1 cellular context compared by ENCODE assay signal in the genomic region with DNA sequence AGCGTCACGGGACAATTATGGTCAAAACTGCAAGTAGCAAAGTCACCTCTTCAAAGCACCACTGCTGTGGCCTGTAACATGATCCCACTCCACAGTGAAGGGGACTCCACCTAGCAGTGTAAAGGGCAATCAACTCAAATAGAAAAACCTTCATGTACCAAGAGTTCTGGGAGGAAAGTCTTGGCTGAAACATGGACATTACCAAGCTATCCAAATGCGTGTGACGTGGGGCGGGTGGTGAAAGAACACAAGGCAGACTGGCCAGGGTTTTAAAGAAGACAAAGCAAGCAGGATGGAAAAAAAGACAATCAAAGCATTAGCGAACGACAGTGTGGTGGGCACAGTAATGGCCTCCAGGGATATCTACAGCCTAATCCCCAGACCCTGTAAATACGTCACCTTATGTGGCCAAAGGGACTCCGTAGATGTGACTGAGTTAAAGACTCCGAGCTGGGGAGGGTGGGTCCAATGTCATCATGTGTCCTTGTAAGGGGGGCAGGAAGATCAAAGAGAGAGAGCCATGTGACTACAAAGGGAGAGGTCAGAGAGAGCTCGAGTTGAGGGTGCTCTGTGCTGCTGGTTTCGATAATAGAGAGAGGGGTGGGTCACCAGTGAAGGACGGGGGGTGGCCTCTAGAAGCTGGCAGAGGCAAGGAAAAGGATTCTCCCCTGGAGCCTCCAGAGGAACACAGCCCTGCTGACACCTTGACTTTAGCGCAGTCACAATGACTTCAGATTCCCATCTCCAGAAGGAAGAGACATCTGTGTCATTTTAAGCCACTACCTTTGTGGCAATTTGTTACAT.
TF ChIP-seq lines count a peak whose summit lies in the region.

No MANE protein-coding gene starts in this region.

TF ChIP-seq in HepG2, 621 proteins besides CTCF, POLR2A, EP300 and RAD21 (continued from another document and continues in another):
- TF ChIP-seq, protein P1, sequence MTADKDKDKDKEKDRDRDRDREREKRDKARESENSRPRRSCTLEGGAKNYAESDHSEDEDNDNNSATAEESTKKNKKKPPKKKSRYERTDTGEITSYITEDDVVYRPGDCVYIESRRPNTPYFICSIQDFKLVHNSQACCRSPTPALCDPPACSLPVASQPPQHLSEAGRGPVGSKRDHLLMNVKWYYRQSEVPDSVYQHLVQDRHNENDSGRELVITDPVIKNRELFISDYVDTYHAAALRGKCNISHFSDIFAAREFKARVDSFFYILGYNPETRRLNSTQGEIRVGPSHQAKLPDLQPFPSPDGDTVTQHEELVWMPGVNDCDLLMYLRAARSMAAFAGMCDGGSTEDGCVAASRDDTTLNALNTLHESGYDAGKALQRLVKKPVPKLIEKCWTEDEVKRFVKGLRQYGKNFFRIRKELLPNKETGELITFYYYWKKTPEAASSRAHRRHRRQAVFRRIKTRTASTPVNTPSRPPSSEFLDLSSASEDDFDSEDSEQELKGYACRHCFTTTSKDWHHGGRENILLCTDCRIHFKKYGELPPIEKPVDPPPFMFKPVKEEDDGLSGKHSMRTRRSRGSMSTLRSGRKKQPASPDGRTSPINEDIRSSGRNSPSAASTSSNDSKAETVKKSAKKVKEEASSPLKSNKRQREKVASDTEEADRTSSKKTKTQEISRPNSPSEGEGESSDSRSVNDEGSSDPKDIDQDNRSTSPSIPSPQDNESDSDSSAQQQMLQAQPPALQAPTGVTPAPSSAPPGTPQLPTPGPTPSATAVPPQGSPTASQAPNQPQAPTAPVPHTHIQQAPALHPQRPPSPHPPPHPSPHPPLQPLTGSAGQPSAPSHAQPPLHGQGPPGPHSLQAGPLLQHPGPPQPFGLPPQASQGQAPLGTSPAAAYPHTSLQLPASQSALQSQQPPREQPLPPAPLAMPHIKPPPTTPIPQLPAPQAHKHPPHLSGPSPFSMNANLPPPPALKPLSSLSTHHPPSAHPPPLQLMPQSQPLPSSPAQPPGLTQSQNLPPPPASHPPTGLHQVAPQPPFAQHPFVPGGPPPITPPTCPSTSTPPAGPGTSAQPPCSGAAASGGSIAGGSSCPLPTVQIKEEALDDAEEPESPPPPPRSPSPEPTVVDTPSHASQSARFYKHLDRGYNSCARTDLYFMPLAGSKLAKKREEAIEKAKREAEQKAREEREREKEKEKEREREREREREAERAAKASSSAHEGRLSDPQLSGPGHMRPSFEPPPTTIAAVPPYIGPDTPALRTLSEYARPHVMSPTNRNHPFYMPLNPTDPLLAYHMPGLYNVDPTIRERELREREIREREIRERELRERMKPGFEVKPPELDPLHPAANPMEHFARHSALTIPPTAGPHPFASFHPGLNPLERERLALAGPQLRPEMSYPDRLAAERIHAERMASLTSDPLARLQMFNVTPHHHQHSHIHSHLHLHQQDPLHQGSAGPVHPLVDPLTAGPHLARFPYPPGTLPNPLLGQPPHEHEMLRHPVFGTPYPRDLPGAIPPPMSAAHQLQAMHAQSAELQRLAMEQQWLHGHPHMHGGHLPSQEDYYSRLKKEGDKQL (CRISPR knock-in tag; IDR thresholded peaks at IDR 0.05; ENCODE audit: low read depth): peak; percentile 72; the same call in 1 of the 2 replicates
- TF ChIP-seq SKI (IDR thresholded peaks at IDR 0.05; ENCODE audit: partially characterized antibody) (no peak), ZNF562 (CRISPR knock-in tag; IDR thresholded peaks at IDR 0.05; ENCODE audit: borderline replicate concordance) (no peak), MAFG (CRISPR knock-in tag; IDR thresholded peaks at IDR 0.05) (no peak), ADNP (CRISPR knock-in tag; IDR thresholded peaks at IDR 0.05) (no peak), HDAC1 (CRISPR knock-in tag; IDR thresholded peaks at IDR 0.05) (peak; percentile 88), ZNF607 (CRISPR knock-in tag; IDR thresholded peaks at IDR 0.05; ENCODE audit: borderline replicate concordance) (no peak), ZNF775 (CRISPR knock-in tag; IDR thresholded peaks at IDR 0.05; ENCODE audit: borderline replicate concordance) (no peak), MXD4 (CRISPR knock-in tag; IDR thresholded peaks at IDR 0.05) (0 out of 2 replicates have a peak, but pooled peaks have one; percentile 66), IKZF1 (IDR thresholded peaks at IDR 0.05) (no peak), ZIK1 (CRISPR knock-in tag; IDR thresholded peaks at IDR 0.05; ENCODE audit: borderline replicate concordance, low read depth) (no peak), POLR2AphosphoS2 (IDR thresholded peaks at IDR 0.05; ENCODE audit: low read depth, low read length) (no peak), NR1H2 (CRISPR knock-in tag; IDR thresholded peaks at IDR 0.05; ENCODE audit: borderline replicate concordance, low read depth) (no peak), SIX4 (CRISPR knock-in tag; IDR thresholded peaks at IDR 0.05) (peak; percentile 100), ZNF589 (CRISPR knock-in tag; conservative IDR thresholded peaks at IDR 0.05) (no peak), FOXA3 (CRISPR knock-in tag; IDR thresholded peaks at IDR 0.05) (peak; percentile 21; the same call in 1 of the 2 replicates), SNAI1 (CRISPR knock-in tag; IDR thresholded peaks at IDR 0.05; ENCODE audit: borderline replicate concordance) (no peak), KMT2A (CRISPR knock-in tag; IDR thresholded peaks at IDR 0.05) (peak; percentile 62; the same call in 1 of the 2 replicates), NFKBIZ (CRISPR knock-in tag; IDR thresholded peaks at IDR 0.05) (0 out of 2 replicates have a peak, but pooled peaks have one; percentile 4)
- TF ChIP-seq, protein P2, sequence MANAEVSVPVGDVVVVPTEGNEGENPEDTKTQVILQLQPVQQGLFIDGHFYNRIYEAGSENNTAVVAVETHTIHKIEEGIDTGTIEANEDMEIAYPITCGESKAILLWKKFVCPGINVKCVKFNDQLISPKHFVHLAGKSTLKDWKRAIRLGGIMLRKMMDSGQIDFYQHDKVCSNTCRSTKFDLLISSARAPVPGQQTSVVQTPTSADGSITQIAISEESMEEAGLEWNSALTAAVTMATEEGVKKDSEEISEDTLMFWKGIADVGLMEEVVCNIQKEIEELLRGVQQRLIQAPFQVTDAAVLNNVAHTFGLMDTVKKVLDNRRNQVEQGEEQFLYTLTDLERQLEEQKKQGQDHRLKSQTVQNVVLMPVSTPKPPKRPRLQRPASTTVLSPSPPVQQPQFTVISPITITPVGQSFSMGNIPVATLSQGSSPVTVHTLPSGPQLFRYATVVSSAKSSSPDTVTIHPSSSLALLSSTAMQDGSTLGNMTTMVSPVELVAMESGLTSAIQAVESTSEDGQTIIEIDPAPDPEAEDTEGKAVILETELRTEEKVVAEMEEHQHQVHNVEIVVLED (CRISPR knock-in tag; IDR thresholded peaks at IDR 0.05; ENCODE audit: borderline replicate concordance): peak; percentile 67; the same call in 1 of the 2 replicates
- TF ChIP-seq, protein P3, sequence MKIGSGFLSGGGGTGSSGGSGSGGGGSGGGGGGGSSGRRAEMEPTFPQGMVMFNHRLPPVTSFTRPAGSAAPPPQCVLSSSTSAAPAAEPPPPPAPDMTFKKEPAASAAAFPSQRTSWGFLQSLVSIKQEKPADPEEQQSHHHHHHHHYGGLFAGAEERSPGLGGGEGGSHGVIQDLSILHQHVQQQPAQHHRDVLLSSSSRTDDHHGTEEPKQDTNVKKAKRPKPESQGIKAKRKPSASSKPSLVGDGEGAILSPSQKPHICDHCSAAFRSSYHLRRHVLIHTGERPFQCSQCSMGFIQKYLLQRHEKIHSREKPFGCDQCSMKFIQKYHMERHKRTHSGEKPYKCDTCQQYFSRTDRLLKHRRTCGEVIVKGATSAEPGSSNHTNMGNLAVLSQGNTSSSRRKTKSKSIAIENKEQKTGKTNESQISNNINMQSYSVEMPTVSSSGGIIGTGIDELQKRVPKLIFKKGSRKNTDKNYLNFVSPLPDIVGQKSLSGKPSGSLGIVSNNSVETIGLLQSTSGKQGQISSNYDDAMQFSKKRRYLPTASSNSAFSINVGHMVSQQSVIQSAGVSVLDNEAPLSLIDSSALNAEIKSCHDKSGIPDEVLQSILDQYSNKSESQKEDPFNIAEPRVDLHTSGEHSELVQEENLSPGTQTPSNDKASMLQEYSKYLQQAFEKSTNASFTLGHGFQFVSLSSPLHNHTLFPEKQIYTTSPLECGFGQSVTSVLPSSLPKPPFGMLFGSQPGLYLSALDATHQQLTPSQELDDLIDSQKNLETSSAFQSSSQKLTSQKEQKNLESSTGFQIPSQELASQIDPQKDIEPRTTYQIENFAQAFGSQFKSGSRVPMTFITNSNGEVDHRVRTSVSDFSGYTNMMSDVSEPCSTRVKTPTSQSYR (CRISPR knock-in tag; IDR thresholded peaks at IDR 0.05; ENCODE audit: borderline replicate concordance): peak; percentile 77
- TF ChIP-seq, protein P4, sequence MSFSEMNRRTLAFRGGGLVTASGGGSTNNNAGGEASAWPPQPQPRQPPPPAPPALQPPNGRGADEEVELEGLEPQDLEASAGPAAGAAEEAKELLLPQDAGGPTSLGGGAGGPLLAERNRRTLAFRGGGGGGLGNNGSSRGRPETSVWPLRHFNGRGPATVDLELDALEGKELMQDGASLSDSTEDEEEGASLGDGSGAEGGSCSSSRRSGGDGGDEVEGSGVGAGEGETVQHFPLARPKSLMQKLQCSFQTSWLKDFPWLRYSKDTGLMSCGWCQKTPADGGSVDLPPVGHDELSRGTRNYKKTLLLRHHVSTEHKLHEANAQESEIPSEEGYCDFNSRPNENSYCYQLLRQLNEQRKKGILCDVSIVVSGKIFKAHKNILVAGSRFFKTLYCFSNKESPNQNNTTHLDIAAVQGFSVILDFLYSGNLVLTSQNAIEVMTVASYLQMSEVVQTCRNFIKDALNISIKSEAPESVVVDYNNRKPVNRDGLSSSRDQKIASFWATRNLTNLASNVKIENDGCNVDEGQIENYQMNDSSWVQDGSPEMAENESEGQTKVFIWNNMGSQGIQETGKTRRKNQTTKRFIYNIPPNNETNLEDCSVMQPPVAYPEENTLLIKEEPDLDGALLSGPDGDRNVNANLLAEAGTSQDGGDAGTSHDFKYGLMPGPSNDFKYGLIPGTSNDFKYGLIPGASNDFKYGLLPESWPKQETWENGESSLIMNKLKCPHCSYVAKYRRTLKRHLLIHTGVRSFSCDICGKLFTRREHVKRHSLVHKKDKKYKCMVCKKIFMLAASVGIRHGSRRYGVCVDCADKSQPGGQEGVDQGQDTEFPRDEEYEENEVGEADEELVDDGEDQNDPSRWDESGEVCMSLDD (CRISPR knock-in tag; IDR thresholded peaks at IDR 0.05; ENCODE audit: borderline replicate concordance): no peak
- TF ChIP-seq, protein P5, sequence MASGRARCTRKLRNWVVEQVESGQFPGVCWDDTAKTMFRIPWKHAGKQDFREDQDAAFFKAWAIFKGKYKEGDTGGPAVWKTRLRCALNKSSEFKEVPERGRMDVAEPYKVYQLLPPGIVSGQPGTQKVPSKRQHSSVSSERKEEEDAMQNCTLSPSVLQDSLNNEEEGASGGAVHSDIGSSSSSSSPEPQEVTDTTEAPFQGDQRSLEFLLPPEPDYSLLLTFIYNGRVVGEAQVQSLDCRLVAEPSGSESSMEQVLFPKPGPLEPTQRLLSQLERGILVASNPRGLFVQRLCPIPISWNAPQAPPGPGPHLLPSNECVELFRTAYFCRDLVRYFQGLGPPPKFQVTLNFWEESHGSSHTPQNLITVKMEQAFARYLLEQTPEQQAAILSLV (CRISPR knock-in tag; IDR thresholded peaks at IDR 0.05; ENCODE audit: borderline replicate concordance): no peak
- TF ChIP-seq, protein P6, sequence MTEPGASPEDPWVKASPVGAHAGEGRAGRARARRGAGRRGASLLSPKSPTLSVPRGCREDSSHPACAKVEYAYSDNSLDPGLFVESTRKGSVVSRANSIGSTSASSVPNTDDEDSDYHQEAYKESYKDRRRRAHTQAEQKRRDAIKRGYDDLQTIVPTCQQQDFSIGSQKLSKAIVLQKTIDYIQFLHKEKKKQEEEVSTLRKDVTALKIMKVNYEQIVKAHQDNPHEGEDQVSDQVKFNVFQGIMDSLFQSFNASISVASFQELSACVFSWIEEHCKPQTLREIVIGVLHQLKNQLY (CRISPR knock-in tag; IDR thresholded peaks at IDR 0.05): 0 out of 2 replicates have a peak, but pooled peaks have one; percentile 43
- TF ChIP-seq, protein P7, sequence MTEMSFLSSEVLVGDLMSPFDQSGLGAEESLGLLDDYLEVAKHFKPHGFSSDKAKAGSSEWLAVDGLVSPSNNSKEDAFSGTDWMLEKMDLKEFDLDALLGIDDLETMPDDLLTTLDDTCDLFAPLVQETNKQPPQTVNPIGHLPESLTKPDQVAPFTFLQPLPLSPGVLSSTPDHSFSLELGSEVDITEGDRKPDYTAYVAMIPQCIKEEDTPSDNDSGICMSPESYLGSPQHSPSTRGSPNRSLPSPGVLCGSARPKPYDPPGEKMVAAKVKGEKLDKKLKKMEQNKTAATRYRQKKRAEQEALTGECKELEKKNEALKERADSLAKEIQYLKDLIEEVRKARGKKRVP (CRISPR knock-in tag; IDR thresholded peaks at IDR 0.05): peak in 1 of 2 experiments; percentile 95; a peak in 2 of 4 replicates
- TF ChIP-seq, protein P8, sequence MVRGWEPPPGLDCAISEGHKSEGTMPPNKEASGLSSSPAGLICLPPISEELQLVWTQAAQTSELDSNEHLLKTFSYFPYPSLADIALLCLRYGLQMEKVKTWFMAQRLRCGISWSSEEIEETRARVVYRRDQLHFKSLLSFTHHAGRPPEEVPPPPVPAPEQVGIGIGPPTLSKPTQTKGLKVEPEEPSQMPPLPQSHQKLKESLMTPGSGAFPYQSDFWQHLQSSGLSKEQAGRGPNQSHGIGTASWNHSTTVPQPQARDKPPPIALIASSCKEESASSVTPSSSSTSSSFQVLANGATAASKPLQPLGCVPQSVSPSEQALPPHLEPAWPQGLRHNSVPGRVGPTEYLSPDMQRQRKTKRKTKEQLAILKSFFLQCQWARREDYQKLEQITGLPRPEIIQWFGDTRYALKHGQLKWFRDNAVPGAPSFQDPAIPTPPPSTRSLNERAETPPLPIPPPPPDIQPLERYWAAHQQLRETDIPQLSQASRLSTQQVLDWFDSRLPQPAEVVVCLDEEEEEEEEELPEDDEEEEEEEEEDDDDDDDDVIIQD (CRISPR knock-in tag; IDR thresholded peaks at IDR 0.05; ENCODE audit: low read depth): peak; percentile 62; the same call in 1 of the 2 replicates
- TF ChIP-seq, protein P9, sequence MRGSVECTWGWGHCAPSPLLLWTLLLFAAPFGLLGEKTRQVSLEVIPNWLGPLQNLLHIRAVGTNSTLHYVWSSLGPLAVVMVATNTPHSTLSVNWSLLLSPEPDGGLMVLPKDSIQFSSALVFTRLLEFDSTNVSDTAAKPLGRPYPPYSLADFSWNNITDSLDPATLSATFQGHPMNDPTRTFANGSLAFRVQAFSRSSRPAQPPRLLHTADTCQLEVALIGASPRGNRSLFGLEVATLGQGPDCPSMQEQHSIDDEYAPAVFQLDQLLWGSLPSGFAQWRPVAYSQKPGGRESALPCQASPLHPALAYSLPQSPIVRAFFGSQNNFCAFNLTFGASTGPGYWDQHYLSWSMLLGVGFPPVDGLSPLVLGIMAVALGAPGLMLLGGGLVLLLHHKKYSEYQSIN (CRISPR knock-in tag; IDR thresholded peaks at IDR 0.05; ENCODE audit: borderline replicate concordance): no peak
- TF ChIP-seq, protein P10, sequence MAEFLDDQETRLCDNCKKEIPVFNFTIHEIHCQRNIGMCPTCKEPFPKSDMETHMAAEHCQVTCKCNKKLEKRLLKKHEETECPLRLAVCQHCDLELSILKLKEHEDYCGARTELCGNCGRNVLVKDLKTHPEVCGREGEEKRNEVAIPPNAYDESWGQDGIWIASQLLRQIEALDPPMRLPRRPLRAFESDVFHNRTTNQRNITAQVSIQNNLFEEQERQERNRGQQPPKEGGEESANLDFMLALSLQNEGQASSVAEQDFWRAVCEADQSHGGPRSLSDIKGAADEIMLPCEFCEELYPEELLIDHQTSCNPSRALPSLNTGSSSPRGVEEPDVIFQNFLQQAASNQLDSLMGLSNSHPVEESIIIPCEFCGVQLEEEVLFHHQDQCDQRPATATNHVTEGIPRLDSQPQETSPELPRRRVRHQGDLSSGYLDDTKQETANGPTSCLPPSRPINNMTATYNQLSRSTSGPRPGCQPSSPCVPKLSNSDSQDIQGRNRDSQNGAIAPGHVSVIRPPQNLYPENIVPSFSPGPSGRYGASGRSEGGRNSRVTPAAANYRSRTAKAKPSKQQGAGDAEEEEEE (CRISPR knock-in tag; IDR thresholded peaks at IDR 0.05; ENCODE audit: borderline replicate concordance): no peak
